In the genomic region with DNA sequence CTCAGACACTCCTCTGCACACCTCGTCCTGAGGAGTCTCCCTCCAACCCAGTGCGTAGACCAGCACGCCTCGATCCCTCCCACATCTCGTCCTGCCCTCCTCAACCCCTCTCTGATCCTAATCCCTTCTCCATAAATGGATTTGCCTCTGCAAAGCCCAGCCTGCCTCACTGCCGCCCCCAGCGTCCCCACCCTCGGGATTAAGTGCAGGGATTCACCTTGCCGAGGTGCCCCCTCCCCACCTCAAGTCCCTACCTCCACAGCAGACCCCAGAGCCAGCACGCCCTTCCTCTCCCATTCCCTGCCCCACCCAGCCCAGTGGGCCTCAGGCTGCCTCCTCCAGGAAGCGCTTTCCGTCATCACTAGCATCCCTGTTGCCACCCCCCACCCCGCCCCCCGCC, we compare ENCODE assay signal across 8 cellular contexts.
DNase-seq lines count a peak whose midpoint lies in the region; ATAC-seq lines count a peak whose summit lies in the region.
"Had no signal": no experiment of that assay in that cellular context is flagged by ENCODE, and none has a peak within 500 bp of the region (broad histone marks: within the 10 kb centered on the region; RNA-seq: fewer than 3 reads in every experiment).

No MANE protein-coding gene starts in this region.

- peak overlapping the region; percentile 99 for H3K27ac ChIP-seq in BLaER1
- H3K27ac ChIP-seq in iPS-18a (ENCODE audit: low read length): no peak overlapping the region

- peaks cover 58% of the 10 kb centered on the region for H4K20me1 ChIP-seq in BLaER1

- ATAC-seq in GM19351 (IDR thresholded peaks at IDR 0.05; ENCODE audit: unreplicated experiment): no peak
- ATAC-seq in HG02588 (IDR thresholded peaks at IDR 0.05; ENCODE audit: unreplicated experiment): no peak
- ATAC-seq: heart left ventricle had no signal

- H3K27me3 ChIP-seq in BLaER1 (no peaks in the 10 kb centered on the region), iPS-18a (ENCODE audit: control insufficient read depth, insufficient read depth, low read length) (peaks cover 38% of the 10 kb centered on the region)
- H3K27me3 ChIP-seq: heart left ventricle had no signal

- H3K4me3 ChIP-seq in BLaER1 (peak overlapping the region; percentile 96), iPS-18a (ENCODE audit: low read length) (peak overlapping the region; percentile 28)

- H3K36me3 ChIP-seq in BLaER1 (peaks cover 2% of the 10 kb centered on the region; the same call in 1 of the 2 replicates), iPS-18a (ENCODE audit: control insufficient read depth, low read depth, low read length) (no peaks in the 10 kb centered on the region)

- H3K4me1 ChIP-seq in BLaER1 (peaks cover 59% of the 10 kb centered on the region), iPS-18a (ENCODE audit: control insufficient read depth, low read depth, low read length) (peaks cover 46% of the 10 kb centered on the region)

- H3K9me3 ChIP-seq in BLaER1 (no peaks in the 10 kb centered on the region), iPS-18a (ENCODE audit: control insufficient read depth, low read depth, low read length) (no peaks in the 10 kb centered on the region)
- H3K9me3 ChIP-seq: heart left ventricle had no signal

- peak overlapping the region; percentile 99 for H3K4me2 ChIP-seq in BLaER1

- peak; percentile 45 for DNase-seq in OCI-M1 (lab: John Stamatoyannopoulos, UW)
- no peak for DNase-seq in GF-D8 (lab: John Stamatoyannopoulos, UW)
- DNase-seq: NCI-H2107 had no signal

- peak overlapping the region; percentile 94 for H3K9ac ChIP-seq in BLaER1
- H3K9ac ChIP-seq in iPS-18a (ENCODE audit: low read length): peak overlapping the region; percentile 43
